9 cellular contexts compared by ENCODE assay signal in the genomic region with DNA sequence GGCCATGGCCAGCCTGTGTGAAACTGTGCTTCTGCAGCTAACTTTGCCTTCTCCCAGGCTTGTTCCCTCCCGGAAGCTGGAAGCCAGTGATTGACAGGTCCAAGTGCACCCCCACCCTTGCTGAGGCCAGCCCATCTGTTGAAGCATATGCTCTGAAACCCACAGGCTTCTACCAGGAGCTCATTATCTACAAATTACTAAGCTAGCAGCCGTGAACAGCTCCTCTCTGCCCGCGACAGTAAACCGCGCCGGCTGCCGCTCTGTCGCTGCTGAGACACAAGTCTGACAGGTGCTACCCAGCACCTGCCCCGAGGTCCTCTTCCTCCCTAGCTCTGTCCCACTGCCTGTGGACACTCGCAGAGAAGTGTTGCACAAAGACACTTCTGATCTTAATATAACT.
A peak's percentile ranks its signal among the peaks of the same experiment; 100 is the strongest.
DNase-seq lines count a peak whose midpoint lies in the region; ATAC-seq lines count a peak whose summit lies in the region.
"Had no signal": no experiment of that assay in that cellular context is flagged by ENCODE, and none has a peak within 500 bp of the region (broad histone marks: within the 10 kb centered on the region; RNA-seq: fewer than 3 reads in every experiment).

No MANE protein-coding gene starts in this region.

- no peak overlapping the region for H3K27ac Mint-ChIP-seq in activated CD4-positive, alpha-beta T cell treated with anti-CD3 and anti-CD28 coated beads, Interleukin-2, amount 10 ng/mL, durations not matched to agents 7 days and 5 days
- no peak overlapping the region for H3K27ac Mint-ChIP-seq in naive thymus-derived CD4-positive, alpha-beta T cell
- H3K27ac Mint-ChIP-seq: IgD-negative memory B cell had no signal

- H3K9me3 ChIP-seq in naive thymus-derived CD4-positive, alpha-beta T cell (ENCODE audit: control insufficient read depth in 2 of 3, low read length in 3 of 3), result no peaks in the 10 kb centered on the region

- no peaks in the 10 kb centered on the region for H3K36me3 Mint-ChIP-seq in activated CD4-positive, alpha-beta T cell treated with anti-CD3 and anti-CD28 coated beads, Interleukin-2, amount 10 ng/mL, durations not matched to agents 7 days and 5 days (ENCODE audit: low read depth)
- no peaks in the 10 kb centered on the region for H3K36me3 Mint-ChIP-seq in naive thymus-derived CD4-positive, alpha-beta T cell
- H3K36me3 Mint-ChIP-seq: IgD-negative memory B cell had no signal

- CTCF ChIA-PET in activated CD4-positive, alpha-beta T cell treated with anti-CD3 and anti-CD28 coated beads, Interleukin-2, amount 10 ng/mL, durations not matched to agents 7 days and 5 days (lab: Charles Lee), result interaction anchor here (1.2 to 1.8 kb wide), 4 partner anchors 170 to 498 kb away, joined by 3 to 8 read pairs (median 6); no protein-coding TSS in a partner anchor
- CTCF ChIA-PET in naive thymus-derived CD4-positive, alpha-beta T cell (lab: Charles Lee), result interaction anchor here (2.6 kb wide), 1 partner anchor 494 kb away, joined by 17 read pairs; no protein-coding TSS in a partner anchor

- no peak for ATAC-seq in naive thymus-derived CD4-positive, alpha-beta T cell
- ATAC-seq in GM19035 (IDR thresholded peaks at IDR 0.05; ENCODE audit: unreplicated experiment), result no peak

- peak; percentile 26 for DNase-seq in activated CD4-positive, alpha-beta T cell treated with anti-CD3 and anti-CD28 coated beads for 48 hours
- DNase-seq in activated CD4-positive, alpha-beta T cell treated with anti-CD3 and anti-CD28 coated beads, Interleukin-2, amount 10 ng/mL, durations not matched to agents 7 days and 5 days, result no peak
- DNase-seq in NCI-H2029 treated with DMSO at 0.1 percent for 48 hours (lab: John Stamatoyannopoulos, UW) (peak; percentile 95), SHP77 treated with DMSO at 0.1 percent for 48 hours (lab: John Stamatoyannopoulos, UW) (peak; percentile 89), skeletal muscle cell (ENCODE audit: low read depth) (peak; percentile 48), HCEC 1CT (no peak)
- DNase-seq in naive thymus-derived CD4-positive, alpha-beta T cell, result no peak

- no peaks in the 10 kb centered on the region for H3K9me3 Mint-ChIP-seq in activated CD4-positive, alpha-beta T cell treated with anti-CD3 and anti-CD28 coated beads, Interleukin-2, amount 10 ng/mL, durations not matched to agents 7 days and 5 days
- H3K9me3 Mint-ChIP-seq in naive thymus-derived CD4-positive, alpha-beta T cell, result peaks cover 0 to 3% (median 0%) of the 10 kb centered on the region in 11 donors
- H3K9me3 Mint-ChIP-seq: IgD-negative memory B cell had no signal

- H3K27me3 ChIP-seq in naive thymus-derived CD4-positive, alpha-beta T cell (ENCODE audit: control insufficient read depth in 2 of 2, insufficient read depth in 2 of 2, low read length in 2 of 2), result no peaks in the 10 kb centered on the region

- H3K36me3 ChIP-seq in naive thymus-derived CD4-positive, alpha-beta T cell (ENCODE audit: control insufficient read depth in 2 of 3, insufficient read depth in 3 of 3, low read length in 3 of 3), result no peaks in the 10 kb centered on the region

- no peak overlapping the region for H3K4me3 Mint-ChIP-seq in activated CD4-positive, alpha-beta T cell treated with anti-CD3 and anti-CD28 coated beads, Interleukin-2, amount 10 ng/mL, durations not matched to agents 7 days and 5 days
- peak overlapping the region in 1 of 10 donors; percentile 3 for H3K4me3 Mint-ChIP-seq in naive thymus-derived CD4-positive, alpha-beta T cell
- H3K4me3 Mint-ChIP-seq: IgD-negative memory B cell had no signal

- POLR2A ChIA-PET in activated CD4-positive, alpha-beta T cell treated with anti-CD3 and anti-CD28 coated beads, Interleukin-2, amount 10 ng/mL, durations not matched to agents 7 days and 5 days (lab: Charles Lee), result no interaction called here
- POLR2A ChIA-PET in naive thymus-derived CD4-positive, alpha-beta T cell (lab: Charles Lee), result interaction anchor here (1.1 kb wide), 1 partner anchor 493 kb away, joined by 3 read pairs; no protein-coding TSS in a partner anchor

- intact Hi-C loops in naive thymus-derived CD4-positive, alpha-beta T cell (cut with micrococcal nuclease), result loop anchor here in 1 of 2 donors (10.0 kb wide), 1 partner anchor 101 kb away; no protein-coding TSS in a partner anchor

- no peak overlapping the region for H3K27ac ChIP-seq in naive thymus-derived CD4-positive, alpha-beta T cell (ENCODE audit: low read depth, low read length)

- no peak overlapping the region for H3K4me3 ChIP-seq in skeletal muscle cell (ENCODE audit: low read depth, low read length)
- no peak overlapping the region for H3K4me3 ChIP-seq in naive thymus-derived CD4-positive, alpha-beta T cell (ENCODE audit: low read length)

- H3K27me3 Mint-ChIP-seq in activated CD4-positive, alpha-beta T cell treated with anti-CD3 and anti-CD28 coated beads, Interleukin-2, amount 10 ng/mL, durations not matched to agents 7 days and 5 days, result peaks cover 24% of the 10 kb centered on the region
- H3K27me3 Mint-ChIP-seq in naive thymus-derived CD4-positive, alpha-beta T cell, result peaks cover 0 to 35% (median 5%) of the 10 kb centered on the region in 5 donors

- peaks cover 22% of the 10 kb centered on the region for H3K4me1 Mint-ChIP-seq in activated CD4-positive, alpha-beta T cell treated with anti-CD3 and anti-CD28 coated beads, Interleukin-2, amount 10 ng/mL, durations not matched to agents 7 days and 5 days
- peaks cover 13 to 28% (median 24%) of the 10 kb centered on the region in 7 donors for H3K4me1 Mint-ChIP-seq in naive thymus-derived CD4-positive, alpha-beta T cell

- H3K4me1 ChIP-seq in naive thymus-derived CD4-positive, alpha-beta T cell (ENCODE audit: control insufficient read depth in 2 of 2, insufficient read depth in 2 of 2, low read length in 2 of 2), result peaks cover 6 to 19% of the 10 kb centered on the region in 2 donors

Comparison
In these comparisons a context has a peak if more than half of its experiments do, and no peak if none do; other contexts are left out.
1. DNase-seq: peak in activated CD4-positive, alpha-beta T cell treated with anti-CD3 and anti-CD28 coated beads for 48 hours (single experiment), NCI-H2029 treated with DMSO at 0.1 percent for 48 hours (single experiment), SHP77 treated with DMSO at 0.1 percent for 48 hours (single experiment) and skeletal muscle cell (single experiment); none in activated CD4-positive, alpha-beta T cell treated with anti-CD3 and anti-CD28 coated beads, Interleukin-2, amount 10 ng/mL, durations not matched to agents 7 days and 5 days (single experiment), naive thymus-derived CD4-positive, alpha-beta T cell (0 of 9) and HCEC 1CT (single experiment).